Comparison of ENCODE assay signal across 8 cellular contexts in the genomic region with DNA sequence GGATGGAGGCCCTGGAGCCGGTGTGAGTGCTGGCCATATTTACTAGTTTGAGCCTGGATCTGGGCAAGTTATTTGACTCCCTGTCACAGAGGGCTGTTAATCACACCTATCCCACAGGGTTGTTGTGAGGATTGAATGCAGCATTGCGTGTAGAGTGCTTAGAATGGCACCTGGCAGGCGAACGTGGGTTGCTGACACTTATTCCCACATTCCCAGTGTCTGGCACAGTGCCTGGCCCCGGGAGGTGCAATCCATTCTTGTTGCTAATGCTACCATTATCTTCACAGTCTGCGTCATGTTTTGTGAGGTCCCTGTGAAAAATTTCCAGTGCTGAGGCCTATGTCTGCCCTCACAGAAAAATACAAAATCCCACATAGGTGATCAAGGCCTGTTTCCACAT.
DNase-seq lines count a peak whose midpoint lies in the region; ATAC-seq, FAIRE-seq and TF ChIP-seq lines count a peak whose summit lies in the region.
"Had no signal": no experiment of that assay in that cellular context is flagged by ENCODE, and none has a peak within 500 bp of the region (broad histone marks: within the 10 kb centered on the region; RNA-seq: fewer than 3 reads in every experiment).

No MANE protein-coding gene starts in this region.

- WGBS in upper lobe of left lung, 2 donors: 66 to 77% methylated on average over 6 of the region's 6 CpGs

- no peaks in the 10 kb centered on the region for H3K27me3 ChIP-seq in upper lobe of left lung
- H3K27me3 ChIP-seq: SJSA1 had no signal

- no peaks in the 10 kb centered on the region for H3K36me3 ChIP-seq in HEK293 (ENCODE audit: control insufficient read depth in 2 of 2, insufficient read depth in 1 of 2, low read length in 2 of 2)
- H3K36me3 ChIP-seq in upper lobe of left lung: no peaks in the 10 kb centered on the region
- H3K36me3 ChIP-seq: SJSA1 had no signal

- POLR2A ChIA-PET in HEK293 (lab: Yijun Ruan, JAX): interaction anchor here (0.7 kb wide), 1 partner anchor 57 kb away, joined by 6 read pairs; no protein-coding TSS in a partner anchor

- peak; percentile 95 for FAIRE-seq in RCC 7860 (lab: Jason Lieb, UNC)

- TF ChIP-seq EP300 in upper lobe of left lung (IDR thresholded peaks at IDR 0.05): no peak

- no peak for TF ChIP-seq POLR2A in upper lobe of left lung (IDR thresholded peaks at IDR 0.05)

- H3K9me3 ChIP-seq in HEK293 (ENCODE audit: control insufficient read depth, insufficient read depth, low read depth, low read length) (no peaks in the 10 kb centered on the region), upper lobe of left lung (no peaks in the 10 kb centered on the region)
- H3K9me3 ChIP-seq: SJSA1 had no signal

- no peak overlapping the region for H3K27ac ChIP-seq in HEK293 (ENCODE audit: extremely low read depth, low read depth, low read length)
- H3K27ac ChIP-seq in upper lobe of left lung: no peak overlapping the region
- H3K27ac ChIP-seq: SJSA1 had no signal

- H3K4me3 ChIP-seq in HEK293 (ENCODE audit: low read depth, low read length) (no peak overlapping the region), fibroblast of villous mesenchyme (ENCODE audit: low read depth, low read length) (no peak overlapping the region), retinal pigment epithelial cell (ENCODE audit: low read length) (no peak overlapping the region), upper lobe of left lung (no peak overlapping the region)
- H3K4me3 ChIP-seq: SJSA1 had no signal

- no peak for TF ChIP-seq CTCF in HEK293 (tag by site-specific recombination; IDR thresholded peaks at IDR 0.05)
- TF ChIP-seq CTCF in fibroblast of villous mesenchyme (IDR thresholded peaks at IDR 0.05; ENCODE audit: insufficient read depth, low read depth, low read length): no peak
- no peak for TF ChIP-seq CTCF in retinal pigment epithelial cell (conservative IDR thresholded peaks at IDR 0.05; ENCODE audit: low read depth, low read length)
- TF ChIP-seq CTCF in upper lobe of left lung (IDR thresholded peaks at IDR 0.05): no peak

- ATAC-seq in upper lobe of left lung (ENCODE audit: low FRiP score in 2 of 2): no peak

- CTCF ChIA-PET in HEK293 (lab: Yijun Ruan, JAX): no interaction called here

- DNase-seq in RCC 7860 (ENCODE audit: low spot score): peak; percentile 94
- DNase-seq in fibroblast of villous mesenchyme (ENCODE audit: low read depth): peak; percentile 84
- peak; percentile 33 for DNase-seq in retinal pigment epithelial cell (ENCODE audit: low read depth)
- no peak for DNase-seq in upper lobe of left lung
- DNase-seq in SK-N-DZ (ENCODE audit: low spot score): no peak
- DNase-seq in SW 1271 (lab: John Stamatoyannopoulos, UW): no peak

- H3K4me1 ChIP-seq in HEK293 (ENCODE audit: control insufficient read depth, insufficient read depth, low read length): peaks cover 6% of the 10 kb centered on the region; the same call in 1 of the 2 replicates
- H3K4me1 ChIP-seq in upper lobe of left lung: no peaks in the 10 kb centered on the region
- H3K4me1 ChIP-seq: SJSA1 had no signal

TF ChIP-seq in HEK293, 187 proteins besides CTCF, POLR2A, EP300 and RAD21:
- TF ChIP-seq, protein P1, sequence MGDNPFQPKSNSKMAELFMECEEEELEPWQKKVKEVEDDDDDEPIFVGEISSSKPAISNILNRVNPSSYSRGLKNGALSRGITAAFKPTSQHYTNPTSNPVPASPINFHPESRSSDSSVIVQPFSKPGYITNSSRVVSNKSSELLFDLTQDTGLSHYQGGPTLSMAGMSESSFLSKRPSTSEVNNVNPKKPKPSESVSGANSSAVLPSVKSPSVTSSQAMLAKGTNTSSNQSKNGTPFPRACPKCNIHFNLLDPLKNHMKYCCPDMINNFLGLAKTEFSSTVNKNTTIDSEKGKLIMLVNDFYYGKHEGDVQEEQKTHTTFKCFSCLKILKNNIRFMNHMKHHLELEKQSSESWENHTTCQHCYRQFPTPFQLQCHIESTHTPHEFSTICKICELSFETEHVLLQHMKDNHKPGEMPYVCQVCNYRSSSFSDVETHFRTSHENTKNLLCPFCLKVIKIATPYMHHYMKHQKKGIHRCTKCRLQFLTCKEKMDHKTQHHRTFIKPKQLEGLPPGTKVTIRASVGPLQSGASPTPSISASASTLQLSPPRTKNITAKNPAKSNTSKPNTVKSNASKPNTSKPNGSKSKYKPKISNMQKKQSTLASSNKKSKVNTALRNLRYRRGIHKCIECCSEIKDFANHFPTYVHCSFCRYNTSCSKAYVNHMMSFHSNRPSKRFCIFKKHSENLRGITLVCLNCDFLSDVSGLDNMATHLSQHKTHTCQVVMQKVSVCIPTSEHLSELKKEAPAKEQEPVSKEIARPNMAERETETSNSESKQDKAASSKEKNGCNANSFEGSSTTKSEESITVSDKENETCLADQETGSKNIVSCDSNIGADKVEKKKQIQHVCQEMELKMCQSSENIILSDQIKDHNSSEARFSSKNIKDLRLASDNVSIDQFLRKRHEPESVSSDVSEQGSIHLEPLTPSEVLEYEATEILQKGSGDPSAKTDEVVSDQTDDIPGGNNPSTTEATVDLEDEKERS (tag by site-specific recombination; IDR thresholded peaks at IDR 0.05): no peak
- peak; percentile 64 for TF ChIP-seq ZIC2 (tag by site-specific recombination; IDR thresholded peaks at IDR 0.05)
- TF ChIP-seq GFI1B (tag by site-specific recombination; IDR thresholded peaks at IDR 0.05): no peak
- TF ChIP-seq ZNF843 (tag by site-specific recombination; IDR thresholded peaks at IDR 0.05): 0 out of 2 replicates have a peak, but pooled peaks have one; percentile 32
- 0 out of 2 replicates have a peak, but pooled peaks have one; percentile 21 for TF ChIP-seq ZNF660 (tag by site-specific recombination; IDR thresholded peaks at IDR 0.05)
- no peak for TF ChIP-seq OSR2 (tag by site-specific recombination; IDR thresholded peaks at IDR 0.05)
- TF ChIP-seq, protein P2, sequence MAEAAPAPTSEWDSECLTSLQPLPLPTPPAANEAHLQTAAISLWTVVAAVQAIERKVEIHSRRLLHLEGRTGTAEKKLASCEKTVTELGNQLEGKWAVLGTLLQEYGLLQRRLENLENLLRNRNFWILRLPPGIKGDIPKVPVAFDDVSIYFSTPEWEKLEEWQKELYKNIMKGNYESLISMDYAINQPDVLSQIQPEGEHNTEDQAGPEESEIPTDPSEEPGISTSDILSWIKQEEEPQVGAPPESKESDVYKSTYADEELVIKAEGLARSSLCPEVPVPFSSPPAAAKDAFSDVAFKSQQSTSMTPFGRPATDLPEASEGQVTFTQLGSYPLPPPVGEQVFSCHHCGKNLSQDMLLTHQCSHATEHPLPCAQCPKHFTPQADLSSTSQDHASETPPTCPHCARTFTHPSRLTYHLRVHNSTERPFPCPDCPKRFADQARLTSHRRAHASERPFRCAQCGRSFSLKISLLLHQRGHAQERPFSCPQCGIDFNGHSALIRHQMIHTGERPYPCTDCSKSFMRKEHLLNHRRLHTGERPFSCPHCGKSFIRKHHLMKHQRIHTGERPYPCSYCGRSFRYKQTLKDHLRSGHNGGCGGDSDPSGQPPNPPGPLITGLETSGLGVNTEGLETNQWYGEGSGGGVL (tag by site-specific recombination; IDR thresholded peaks at IDR 0.05): no peak
- peak; percentile 26; the same call in 1 of the 2 replicates for TF ChIP-seq ZBTB20 (tag by site-specific recombination; IDR thresholded peaks at IDR 0.05)
- peak; percentile 85 for TF ChIP-seq ZFHX2 (tag by site-specific recombination; conservative IDR thresholded peaks at IDR 0.05)
- TF ChIP-seq ZNF223 (tag by site-specific recombination; IDR thresholded peaks at IDR 0.05): no peak
- TF ChIP-seq ZNF670 (tag by site-specific recombination; IDR thresholded peaks at IDR 0.05; ENCODE audit: low read depth): no peak
- 0 out of 2 replicates have a peak, but pooled peaks have one; percentile 21 for TF ChIP-seq ZNF335 (tag by site-specific recombination; conservative IDR thresholded peaks at IDR 0.05)
- peak; percentile 68; the same call in 1 of the 2 replicates for TF ChIP-seq EGR2 (tag by site-specific recombination; IDR thresholded peaks at IDR 0.05; ENCODE audit: low read depth)
- TF ChIP-seq ZNF239 (tag by site-specific recombination; IDR thresholded peaks at IDR 0.05): no peak
- peak; percentile 99 for TF ChIP-seq GLIS1 (tag by site-specific recombination; IDR thresholded peaks at IDR 0.05)

Comparison
In these comparisons a context has a peak if more than half of its experiments do, and no peak if none do; other contexts are left out.
1. DNase-seq: peak in RCC 7860 (single experiment), fibroblast of villous mesenchyme (single experiment) and retinal pigment epithelial cell (single experiment); none in upper lobe of left lung (0 of 2), SK-N-DZ (single experiment) and SW 1271 (0 of 2).